ENCODE assay signal across 31 cellular contexts in the genomic region with DNA sequence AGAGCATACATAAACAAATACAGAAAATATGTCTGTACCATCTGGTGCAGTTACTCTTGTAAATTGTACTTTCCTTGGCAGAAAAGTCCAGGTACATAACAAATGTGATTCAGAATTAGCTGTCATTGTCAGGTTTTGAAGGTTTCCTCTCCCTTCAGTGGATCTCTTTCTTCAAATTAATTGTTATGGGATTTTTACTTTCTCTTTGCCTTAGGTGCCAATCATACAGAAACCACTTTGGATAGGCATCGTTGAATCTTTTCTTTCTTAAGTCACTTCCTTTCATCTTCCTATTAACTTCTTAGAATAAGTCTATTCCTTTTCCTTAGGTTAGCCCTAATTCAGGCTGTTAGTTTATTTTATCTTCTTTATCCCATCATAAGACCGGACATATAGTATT.
"Had no signal": no experiment of that assay in that cellular context is flagged by ENCODE, and none has a peak within 500 bp of the region (broad histone marks: within the 10 kb centered on the region; RNA-seq: fewer than 3 reads in every experiment).

No MANE protein-coding gene starts in this region.

- H3K4me1 Mint-ChIP-seq: immature natural killer cell; memory B cell; naive thymus-derived CD4-positive, alpha-beta T cell; neural crest cell; stimulated activated effector memory CD8-positive, alpha-beta T cell treated with anti-CD3 and anti-CD28 coated beads, Interleukin-12 subunit alpha, Interleukin-12 subunit beta, amount 100 ng/mL, for 72 hours had no signal

- H3K4me1 ChIP-seq: left ventricle myocardium inferior, pancreas, prostate gland, tibial nerve, uterus had no signal

- H3K9me3 Mint-ChIP-seq: neural crest cell, type B pancreatic cell had no signal

- H3K27ac Mint-ChIP-seq: immature natural killer cell; memory B cell; naive thymus-derived CD4-positive, alpha-beta T cell; natural killer cell treated with Interleukin-12 subunit alpha and Interleukin-12 subunit beta and Interleukin-15 and Interleukin-18, amount 100 ng/mL, for 72 hours; stimulated activated effector memory CD8-positive, alpha-beta T cell treated with anti-CD3 and anti-CD28 coated beads, Interleukin-12 subunit alpha, Interleukin-12 subunit beta, amount 100 ng/mL, for 72 hours; stimulated activated naive CD8-positive, alpha-beta T cell treated with anti-CD3 and anti-CD28 coated beads, Interleukin-15, Interleukin-2, amounts not matched to agents 100 ng/mL and 50 ng/mL, for 24 hours; type B pancreatic cell had no signal

- H3K4me3 Mint-ChIP-seq: immature natural killer cell; memory B cell; naive thymus-derived CD4-positive, alpha-beta T cell; natural killer cell treated with Interleukin-12 subunit alpha and Interleukin-12 subunit beta and Interleukin-15 and Interleukin-18, amount 100 ng/mL, for 72 hours; neural crest cell; stimulated activated effector memory CD8-positive, alpha-beta T cell treated with anti-CD3 and anti-CD28 coated beads, Interleukin-12 subunit alpha, Interleukin-12 subunit beta, amount 100 ng/mL, for 72 hours; stimulated activated naive CD8-positive, alpha-beta T cell treated with anti-CD3 and anti-CD28 coated beads, Interleukin-15, Interleukin-2, amounts not matched to agents 100 ng/mL and 50 ng/mL, for 24 hours; type B pancreatic cell had no signal

- H3K27me3 Mint-ChIP-seq: memory B cell; naive thymus-derived CD4-positive, alpha-beta T cell; natural killer cell treated with Interleukin-12 subunit alpha and Interleukin-12 subunit beta and Interleukin-15 and Interleukin-18, amount 100 ng/mL, for 72 hours; stimulated activated naive CD8-positive, alpha-beta T cell treated with anti-CD3 and anti-CD28 coated beads, Interleukin-15, Interleukin-2, amounts not matched to agents 100 ng/mL and 50 ng/mL, for 24 hours; type B pancreatic cell had no signal

- H3K9me3 ChIP-seq: left ventricle myocardium inferior, mucosa of descending colon, pancreas, prostate gland, tibial nerve, uterus had no signal

- H3K27me3 ChIP-seq: pancreas, tibial nerve, uterus had no signal

- H3K4me3 ChIP-seq: left ventricle myocardium inferior, lung, mucosa of descending colon, pancreas, prostate gland, skin epidermis, tibial nerve, uterus had no signal

- DNase-seq: hypothalamus; immature natural killer cell; kidney; left colon; left ventricle myocardium inferior; midbrain; mucosa of descending colon; naive thymus-derived CD4-positive, alpha-beta T cell; nucleus accumbens; pancreas; posterior cingulate gyrus; retina; right cardiac atrium; stimulated activated CD4-positive, alpha-beta T cell treated with anti-CD3 and anti-CD28 coated beads, Interleukin-12 subunit alpha, Interleukin-12 subunit beta, amount 100 ng/mL, for 4 hours; stimulated activated CD4-positive, alpha-beta T cell treated with anti-CD3 and anti-CD28 coated beads, Interleukin-15, amount 100 ng/mL, for 24 hours; stimulated activated CD4-positive, alpha-beta T cell treated with anti-CD3 and anti-CD28 coated beads, Interleukin-2, amount 100 ng/mL, for 24 hours; stimulated activated CD4-positive, alpha-beta T cell treated with anti-CD3 and anti-CD28 coated beads, Interleukin-4, amount 100 ng/mL, for 1 hour; stimulated activated naive CD4-positive, alpha-beta T cell; uterus had no signal

- H3K36me3 Mint-ChIP-seq: immature natural killer cell; memory B cell; naive thymus-derived CD4-positive, alpha-beta T cell; natural killer cell treated with Interleukin-12 subunit alpha and Interleukin-12 subunit beta and Interleukin-15 and Interleukin-18, amount 100 ng/mL, for 72 hours; stimulated activated effector memory CD8-positive, alpha-beta T cell treated with anti-CD3 and anti-CD28 coated beads, Interleukin-12 subunit alpha, Interleukin-12 subunit beta, amount 100 ng/mL, for 72 hours; type B pancreatic cell had no signal

- H3K36me3 ChIP-seq: left ventricle myocardium inferior, pancreas, prostate gland, tibial nerve, uterus had no signal

- FAIRE-seq: islet of Langerhans had no signal

- ATAC-seq: left colon; mucosa of descending colon; naive thymus-derived CD4-positive, alpha-beta T cell; natural killer cell treated with Interleukin-12 subunit alpha and Interleukin-12 subunit beta and Interleukin-15 and Interleukin-18, amount 100 ng/mL, for 72 hours; pancreas; right cardiac atrium; sciatic nerve; stimulated activated effector memory CD8-positive, alpha-beta T cell treated with anti-CD3 and anti-CD28 coated beads, Interleukin-12 subunit alpha, Interleukin-12 subunit beta, amount 100 ng/mL, for 72 hours had no signal

- H3K27ac ChIP-seq: left ventricle myocardium inferior, pancreas, prostate gland, skin epidermis, tibial nerve, uterus had no signal
